In the genomic region with DNA sequence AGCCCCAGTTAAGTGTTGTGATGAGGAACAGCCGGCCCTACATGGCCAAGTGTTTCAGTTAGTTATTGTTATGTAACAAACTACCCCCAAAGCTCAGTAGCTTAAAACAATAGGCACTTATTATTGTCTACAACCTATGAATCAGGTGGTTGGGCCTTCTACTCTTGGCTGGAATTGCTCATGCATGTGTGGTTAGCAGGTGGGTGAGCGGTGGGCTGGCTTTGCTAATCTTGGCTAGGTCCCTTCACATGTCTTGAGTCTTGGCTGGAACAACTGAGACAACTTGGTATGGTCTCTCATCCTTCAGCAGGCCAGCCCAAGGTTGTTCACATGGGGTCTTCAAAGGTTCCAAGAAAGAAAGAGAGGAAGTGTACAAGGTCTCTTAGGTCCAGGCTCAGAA, we compare ENCODE assay signal across 17 cellular contexts. TPM values are rescaled to one million over a fixed set of nuclear protein-coding genes. Genes with fewer than 3 reads are reported as not detected.
DNase-seq lines count a peak whose midpoint lies in the region; ATAC-seq, FAIRE-seq and TF ChIP-seq lines count a peak whose summit lies in the region.
"Had no signal": no experiment of that assay in that cellular context is flagged by ENCODE, and none has a peak within 500 bp of the region (broad histone marks: within the 10 kb centered on the region; RNA-seq: fewer than 3 reads in every experiment).

No MANE protein-coding gene starts in this region.

- peak; percentile 2 for ATAC-seq in activated naive CD8-positive, alpha-beta T cell treated with anti-CD3 and anti-CD28 coated beads, Interleukin-2, amount 10 ng/mL, durations not matched to agents 7 days and 5 days (ENCODE audit: low read depth)
- ATAC-seq in left ventricle myocardium superior, result no peak
- ATAC-seq in esophagus mucosa, result no peak
- ATAC-seq: left colon had no signal

- POLR2A ChIA-PET in OCI-LY7 (lab: Charles Lee), result interaction anchor here (1.1 kb wide), 1 partner anchor 9 kb away, joined by 3 read pairs; no protein-coding TSS in a partner anchor
- POLR2A ChIA-PET in activated naive CD8-positive, alpha-beta T cell treated with anti-CD3 and anti-CD28 coated beads, Interleukin-2, amount 10 ng/mL, durations not matched to agents 7 days and 5 days (lab: Charles Lee), result interaction anchor here (0.8 kb wide), 1 partner anchor 29 kb away, joined by 4 read pairs; no protein-coding TSS in a partner anchor

- no peaks in the 10 kb centered on the region for H3K9me2 ChIP-seq in OCI-LY7 (ENCODE audit: insufficient read depth, low read length)

- peaks cover 3% of the 10 kb centered on the region; the same call in 1 of the 2 replicates for H3K9me3 ChIP-seq in OCI-LY7 (ENCODE audit: low read length)
- H3K9me3 ChIP-seq: colonic mucosa had no signal

- no peaks in the 10 kb centered on the region for H3K36me3 ChIP-seq in OCI-LY7 (ENCODE audit: insufficient read depth, low read length)
- H3K36me3 ChIP-seq: colonic mucosa had no signal

- no peak overlapping the region for H2AFZ ChIP-seq in OCI-LY7 (ENCODE audit: low read length)

- intact Hi-C loops in OCI-LY7 (cut with micrococcal nuclease; ENCODE audit: unreplicated experiment), result no loop called here
- intact Hi-C loops in left ventricle myocardium superior (cut with micrococcal nuclease), result no loop called here

- H3K4me3 Mint-ChIP-seq in activated naive CD8-positive, alpha-beta T cell treated with anti-CD3 and anti-CD28 coated beads, Interleukin-2, amount 10 ng/mL, durations not matched to agents 7 days and 5 days, result no peak overlapping the region

- no peak overlapping the region for H3K4me3 ChIP-seq in OCI-LY7 (ENCODE audit: low read depth, low read length, poor library complexity, severe bottlenecking)
- H3K4me3 ChIP-seq: colonic mucosa had no signal

- peaks cover 14% of the 10 kb centered on the region for H3K4me1 ChIP-seq in OCI-LY7 (ENCODE audit: insufficient read depth, low read length, poor library complexity, severe bottlenecking)
- H3K4me1 ChIP-seq: colonic mucosa had no signal

- BruUV-seq in OCI-LY7 (replicated peaks; lab: Mats Ljungman, UMichigan), result no TSS peak

- H3K9me3 Mint-ChIP-seq in activated naive CD8-positive, alpha-beta T cell treated with anti-CD3 and anti-CD28 coated beads, Interleukin-2, amount 10 ng/mL, durations not matched to agents 7 days and 5 days, result peaks cover 6% of the 10 kb centered on the region

- peaks cover 9% of the 10 kb centered on the region for H3K36me3 Mint-ChIP-seq in activated naive CD8-positive, alpha-beta T cell treated with anti-CD3 and anti-CD28 coated beads, Interleukin-2, amount 10 ng/mL, durations not matched to agents 7 days and 5 days

- no peaks in the 10 kb centered on the region for H3K27me3 Mint-ChIP-seq in activated naive CD8-positive, alpha-beta T cell treated with anti-CD3 and anti-CD28 coated beads, Interleukin-2, amount 10 ng/mL, durations not matched to agents 7 days and 5 days

- H3K27ac ChIP-seq in OCI-LY7 (ENCODE audit: low read depth, low read length, poor library complexity, severe bottlenecking), result no peak overlapping the region
- H3K27ac ChIP-seq: colonic mucosa, VCaP had no signal

- CTCF ChIA-PET in OCI-LY7 (lab: Charles Lee; ENCODE audit: unreplicated experiment), result no interaction called here

- DNase-seq in activated effector memory CD4-positive, alpha-beta T cell treated with anti-CD3 and anti-CD28 coated beads, Interleukin-2, amount 50 U/mL, for 16 hours, result peak; percentile 75
- DNase-seq in activated effector memory CD4-positive, alpha-beta T cell treated with Interleukin-2 at 50 U/mL for 16 hours, result no peak
- DNase-seq in OCI-LY7 (ENCODE audit: low spot score) (peak; percentile 53), left ventricle myocardium superior (no peak), HTR-8/SVneo (ENCODE audit: insufficient read length, low spot score) (no peak)
- DNase-seq in activated naive CD8-positive, alpha-beta T cell treated with anti-CD3 and anti-CD28 coated beads, Interleukin-2, amount 10 ng/mL, durations not matched to agents 7 days and 5 days, result no peak
- DNase-seq in stimulated activated CD8-positive, alpha-beta memory T cell treated with anti-CD3 and anti-CD28 coated beads, Interleukin-7, amount 100 ng/mL, for 4 hours (ENCODE audit: low read depth in 2 of 2), result peak; percentile 59 to 60
- DNase-seq: colonic mucosa, left colon, NCI-H1048, substantia nigra had no signal

- H4K20me1 ChIP-seq in OCI-LY7 (ENCODE audit: insufficient read depth, low read length), result no peaks in the 10 kb centered on the region

- H3K4me2 ChIP-seq in OCI-LY7 (ENCODE audit: low read length), result no peak overlapping the region

- H3K79me2 ChIP-seq in OCI-LY7 (ENCODE audit: insufficient read depth, low read depth, low read length), result no peaks in the 10 kb centered on the region

- H3K4me1 Mint-ChIP-seq in activated naive CD8-positive, alpha-beta T cell treated with anti-CD3 and anti-CD28 coated beads, Interleukin-2, amount 10 ng/mL, durations not matched to agents 7 days and 5 days, result peaks cover 44% of the 10 kb centered on the region

- no peak for TF ChIP-seq CTCF in OCI-LY7 (conservative IDR thresholded peaks at IDR 0.05; ENCODE audit: low read length)

- no peak for FAIRE-seq in HTR-8/SVneo (lab: Jason Lieb, UNC)
- FAIRE-seq: endothelial cell of umbilical vein, frontal cortex, G401.6, H1 had no signal

- H3K27ac Mint-ChIP-seq in activated naive CD8-positive, alpha-beta T cell treated with anti-CD3 and anti-CD28 coated beads, Interleukin-2, amount 10 ng/mL, durations not matched to agents 7 days and 5 days, result peak overlapping the region; percentile 62

RNA-seq across cellular contexts. Expression of a gene that starts 54.5 kb away (rescaled TPM):
- not detected in 2 replicates for total RNA-seq in OCI-LY7 (2014; rRNA removed; shearing (Covaris generic))
- total RNA-seq in OCI-LY7 (2022), result not detected in 2 replicates
- total RNA-seq in activated naive CD8-positive, alpha-beta T cell treated with anti-CD3 and anti-CD28 coated beads, Interleukin-2, amount 10 ng/mL, durations not matched to agents 7 days and 5 days, result under 1 TPM; 0.55 to 0.68 TPM
- not detected for total RNA-seq in left ventricle myocardium superior
- not detected for total RNA-seq in esophagus mucosa
- total RNA-seq: colonic mucosa, endothelial cell of umbilical vein, frontal cortex, left colon had no signal

Comparison
In these comparisons a context has a peak if more than half of its experiments do, and no peak if none do; other contexts are left out.
1. DNase-seq: peak in activated effector memory CD4-positive, alpha-beta T cell treated with anti-CD3 and anti-CD28 coated beads, Interleukin-2, amount 50 U/mL, for 16 hours (single experiment), OCI-LY7 (single experiment) and stimulated activated CD8-positive, alpha-beta memory T cell treated with anti-CD3 and anti-CD28 coated beads, Interleukin-7, amount 100 ng/mL, for 4 hours (2 of 2); none in activated effector memory CD4-positive, alpha-beta T cell treated with Interleukin-2 at 50 U/mL for 16 hours (single experiment), activated naive CD8-positive, alpha-beta T cell treated with anti-CD3 and anti-CD28 coated beads, Interleukin-2, amount 10 ng/mL, durations not matched to agents 7 days and 5 days (single experiment), left ventricle myocardium superior (single experiment) and HTR-8/SVneo (single experiment).